ENCODE assay signal across 17 cellular contexts in genomic region chr7:18426564-18427226, GRCh38.
A peak's percentile ranks its signal among the peaks of the same experiment; 100 is the strongest.
DNase-seq lines count a peak whose midpoint lies in the region; ATAC-seq, FAIRE-seq and TF ChIP-seq lines count a peak whose summit lies in the region.
"Had no signal": no experiment of that assay in that cellular context is flagged by ENCODE, and none has a peak within 500 bp of the region (broad histone marks: within the 10 kb centered on the region; RNA-seq: fewer than 3 reads in every experiment).

No MANE protein-coding gene starts in this region.

- H2AFZ ChIP-seq in keratinocyte (ENCODE audit: control insufficient read depth, low read length): peak overlapping the region; percentile 15

- H3K79me2 ChIP-seq in keratinocyte (ENCODE audit: control insufficient read depth, insufficient read depth, low read length): no peaks in the 10 kb centered on the region

- no peak overlapping the region for H3K9ac ChIP-seq in keratinocyte (ENCODE audit: control insufficient read depth, extremely low read depth, insufficient read depth, low read length)

- H3K4me2 ChIP-seq in keratinocyte (ENCODE audit: control insufficient read depth, extremely low read depth, insufficient read depth, low read depth, low read length): peak overlapping the region; percentile 13

- no peak overlapping the region for H3K4me3 Mint-ChIP-seq in HFFc6
- H3K4me3 Mint-ChIP-seq: central memory CD8-positive, alpha-beta T cell; naive thymus-derived CD8-positive, alpha-beta T cell had no signal

- ATAC-seq in HG03432 (IDR thresholded peaks at IDR 0.05; ENCODE audit: unreplicated experiment): no peak
- no peak for ATAC-seq in HG03045 (IDR thresholded peaks at IDR 0.05; ENCODE audit: unreplicated experiment)
- no peak for ATAC-seq in upper lobe of right lung
- ATAC-seq: naive thymus-derived CD8-positive, alpha-beta T cell had no signal

- no peaks in the 10 kb centered on the region for H3K27me3 ChIP-seq in keratinocyte (ENCODE audit: control insufficient read depth, extremely low read depth, insufficient read depth, low read length)
- H3K27me3 ChIP-seq in upper lobe of right lung: no peaks in the 10 kb centered on the region
- H3K27me3 ChIP-seq: transverse colon had no signal

- H3K36me3 Mint-ChIP-seq in HFFc6 (ENCODE audit: low read depth): no peaks in the 10 kb centered on the region; the same call in 1 of the 2 replicates
- H3K36me3 Mint-ChIP-seq: naive thymus-derived CD8-positive, alpha-beta T cell had no signal

- no peak for TF ChIP-seq CTCF in HFFc6 (IDR thresholded peaks at IDR 0.05)
- TF ChIP-seq CTCF in keratinocyte (optimal IDR thresholded peaks at IDR 0.05 in 1 of 3, IDR thresholded peaks at IDR 0.05 in 1 of 3, conservative IDR thresholded peaks at IDR 0.05 in 1 of 3; ENCODE audit: extremely low read depth in 1 of 3, insufficient read depth in 2 of 3, low read length in 3 of 3): no peak
- no peak for TF ChIP-seq CTCF in upper lobe of right lung (IDR thresholded peaks at IDR 0.05)

- no peak for FAIRE-seq in keratinocyte (lab: Jason Lieb, UNC)

- H3K4me1 Mint-ChIP-seq in HFFc6 (ENCODE audit: low read depth): peaks cover 55% of the 10 kb centered on the region
- H3K4me1 Mint-ChIP-seq: central memory CD8-positive, alpha-beta T cell; naive thymus-derived CD8-positive, alpha-beta T cell had no signal

- peak overlapping the region; percentile 47 for H3K27ac Mint-ChIP-seq in HFFc6
- H3K27ac Mint-ChIP-seq: naive thymus-derived CD8-positive, alpha-beta T cell had no signal

- H3K4me3 ChIP-seq in keratinocyte (ENCODE audit: control insufficient read depth in 2 of 3, extremely low read depth in 1 of 3, insufficient read depth in 2 of 3, low read depth in 1 of 3, low read length in 3 of 3) (no peak overlapping the region), upper lobe of right lung (no peak overlapping the region)
- H3K4me3 ChIP-seq: transverse colon had no signal

- H3K36me3 ChIP-seq in keratinocyte (ENCODE audit: control insufficient read depth in 2 of 2, extremely low read depth in 1 of 2, insufficient read depth in 2 of 2, low read length in 2 of 2): no peaks in the 10 kb centered on the region
- H3K36me3 ChIP-seq in upper lobe of right lung: no peaks in the 10 kb centered on the region
- H3K36me3 ChIP-seq: transverse colon had no signal

- H3K4me1 ChIP-seq in keratinocyte (ENCODE audit: control insufficient read depth, extremely low read depth, insufficient read depth, low read length): peaks cover 11% of the 10 kb centered on the region
- H3K4me1 ChIP-seq in upper lobe of right lung: no peaks in the 10 kb centered on the region

- H4K20me1 ChIP-seq in keratinocyte (ENCODE audit: control insufficient read depth, extremely low read depth, insufficient read depth, low read length): no peaks in the 10 kb centered on the region

- no peaks in the 10 kb centered on the region for H3K9me3 Mint-ChIP-seq in HFFc6
- H3K9me3 Mint-ChIP-seq: central memory CD8-positive, alpha-beta T cell; naive thymus-derived CD8-positive, alpha-beta T cell had no signal

- H3K27ac ChIP-seq in keratinocyte (ENCODE audit: control insufficient read depth, insufficient read depth, low read length): no peak overlapping the region
- no peak overlapping the region for H3K27ac ChIP-seq in upper lobe of right lung

- H3K9me3 ChIP-seq in keratinocyte (ENCODE audit: control insufficient read depth, low read depth, low read length) (no peaks in the 10 kb centered on the region), upper lobe of right lung (no peaks in the 10 kb centered on the region)
- H3K9me3 ChIP-seq: transverse colon had no signal

- DNase-seq in A172 (ENCODE audit: low spot score) (peak; percentile 68), HFFc6 (peak; percentile 59), astrocyte of the hippocampus (ENCODE audit: low read depth, low spot score) (peak; percentile 29), keratinocyte (ENCODE audit: low read depth, low spot score) (no peak), upper lobe of right lung (no peak), hypothalamus (lab: John Stamatoyannopoulos, UW) (no peak)
- DNase-seq: ACHN; activated CD4-positive, alpha-beta T cell treated with anti-CD3 and anti-CD28 coated beads, Interleukin-2, amount 50 U/mL, for 4 hours; activated effector memory CD4-positive, alpha-beta T cell treated with Interleukin-2 at 50 U/mL for 16 hours; islet precursor cell; KG1; naive thymus-derived CD8-positive, alpha-beta T cell; NCI-H2081 treated with DMSO at 0.1 percent for 48 hours; transverse colon had no signal

- dilution Hi-C loops in keratinocyte (cut with MboI; ENCODE audit: extremely low pct_ligation_motif_present, low sequenced_read_pairs): no loop called here

- intact Hi-C loops in upper lobe of right lung (cut with DNase I): no loop called here

- no peaks in the 10 kb centered on the region for H3K9me1 ChIP-seq in keratinocyte (ENCODE audit: control insufficient read depth, extremely low read depth, insufficient read depth, low read length)

- H3K27me3 Mint-ChIP-seq in HFFc6 (ENCODE audit: insufficient read depth): no peaks in the 10 kb centered on the region; the same call in 1 of the 2 replicates
- H3K27me3 Mint-ChIP-seq: central memory CD8-positive, alpha-beta T cell; naive thymus-derived CD8-positive, alpha-beta T cell had no signal

Comparison
In these comparisons a context has a peak if more than half of its experiments do, and no peak if none do; other contexts are left out.
1. DNase-seq: peak in A172 (single experiment), HFFc6 (single experiment) and astrocyte of the hippocampus (single experiment); none in keratinocyte (single experiment), upper lobe of right lung (single experiment) and hypothalamus (0 of 51).